In the genomic region with DNA sequence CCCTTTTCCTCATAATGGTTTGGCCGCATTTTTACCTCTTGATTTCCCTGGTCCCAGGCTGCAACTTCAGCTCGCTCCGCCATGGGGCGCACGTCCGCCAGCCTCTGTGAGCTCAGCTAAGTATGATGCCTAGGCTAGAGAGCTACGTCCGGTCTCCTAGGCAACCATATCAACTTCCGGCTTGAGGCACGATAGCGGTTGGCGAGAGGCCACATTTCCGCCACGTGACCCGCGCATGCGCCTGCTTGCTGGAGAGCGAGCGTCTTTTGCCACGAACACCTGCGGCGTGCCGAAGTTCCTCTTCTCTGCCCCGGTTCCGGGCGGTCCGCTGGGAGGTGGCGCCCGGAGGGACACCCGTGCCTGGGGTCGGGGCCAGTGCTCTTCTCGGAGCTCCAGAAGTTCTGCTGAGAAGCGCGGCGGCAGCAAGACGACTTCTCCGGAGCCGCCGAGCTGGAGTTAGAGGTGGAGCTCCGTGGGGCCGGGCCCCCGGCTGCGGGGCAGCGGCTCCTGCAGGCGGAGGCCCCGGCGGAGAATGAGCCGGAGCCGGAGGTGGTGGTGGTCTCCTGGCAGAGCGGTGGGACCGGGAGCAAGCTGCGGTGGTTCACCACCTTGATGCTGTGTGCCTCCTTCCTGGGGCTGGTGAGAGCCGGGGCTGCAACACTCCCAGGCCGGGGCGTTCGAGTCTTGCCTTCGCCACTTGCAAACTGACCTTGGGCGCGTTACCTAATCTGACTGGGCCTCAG, we compare ENCODE assay signal across 8 cellular contexts.
DNase-seq lines count a peak whose midpoint lies in the region; TF ChIP-seq lines count a peak whose summit lies in the region.

No MANE protein-coding gene starts in this region.

- peak overlapping the region; percentile 77 for H3K4me3 Mint-ChIP-seq in Caco-2 (ENCODE audit: unreplicated experiment)
- peak overlapping the region; percentile 68 for H3K4me3 Mint-ChIP-seq in endodermal cell

- H3K9ac ChIP-seq in endodermal cell (ENCODE audit: extremely low read depth, low read length, poor library complexity, severe bottlenecking) = peak overlapping the region; percentile 86

- H3K9me3 ChIP-seq in Caco-2 (no peaks in the 10 kb centered on the region), endodermal cell (ENCODE audit: control insufficient read depth, low read length) (no peaks in the 10 kb centered on the region)

- no peaks in the 10 kb centered on the region for H3K27me3 Mint-ChIP-seq in Caco-2 (ENCODE audit: insufficient read depth, unreplicated experiment)
- no peaks in the 10 kb centered on the region for H3K27me3 Mint-ChIP-seq in endodermal cell (ENCODE audit: insufficient read depth)

- H3K27ac ChIP-seq in endodermal cell (ENCODE audit: low read depth, low read length) = peak overlapping the region; percentile 74

- H3K4me1 ChIP-seq in Caco-2 (peaks cover 13% of the 10 kb centered on the region), endodermal cell (ENCODE audit: control insufficient read depth, insufficient read depth, low read length) (peaks cover 13% of the 10 kb centered on the region)

- TF ChIP-seq CTCF in Caco-2 (IDR thresholded peaks at IDR 0.05; ENCODE audit: insufficient read depth in 1 of 2, low read depth in 1 of 2, low read length in 1 of 2, severe bottlenecking in 1 of 2, unreplicated experiment in 1 of 2) (peak; percentile 82 to 92), GM20000 (IDR thresholded peaks at IDR 0.05; ENCODE audit: extremely low read depth, missing control alignments) (peak; percentile 99), endodermal cell (conservative IDR thresholded peaks at IDR 0.05) (peak; percentile 91)

- POLR2A ChIA-PET in Caco-2 (lab: Charles Lee) = interaction anchor here (0.6 to 1.5 kb wide), 6 partner anchors 18 to 346 kb away, joined by 3 to 17 read pairs (median 5); partner anchors contain the start of genes REV3L and TRAF3IP2

- 3 to 5% methylated on average over 7 to 59 of the region's 59 CpGs for WGBS in endodermal cell (ENCODE audit: insufficient coverage in 1 of 2, insufficient read length in 1 of 2), 2 experiments

- DNase-seq in Caco-2 (peak; percentile 98 to 99), GM20000 (ENCODE audit: low spot score) (peak; percentile 96), HT-29 (ENCODE audit: low spot score) (peak; percentile 99), endodermal cell (peak; percentile 99), mesenteric fat pad (ENCODE audit: low spot score) (peak; percentile 100)
- peak; percentile 98 for DNase-seq in NK-92 treated with Interleukin-12 subunit alpha and Interleukin-12 subunit beta, amount 100 ng/mL, for 24 hours (lab: John Stamatoyannopoulos, UW)
- DNase-seq in activated CD8-positive, alpha-beta memory T cell treated with anti-CD3 and anti-CD28 coated beads for 48 hours (ENCODE audit: low read depth in 2 of 3, low spot score in 2 of 3) = peak; percentile 96 to 99 (median 97)
- peak; percentile 99 for DNase-seq in stimulated activated CD8-positive, alpha-beta memory T cell treated with anti-CD3 and anti-CD28 coated beads, Interleukin-15, amount 100 ng/mL, for 24 hours (ENCODE audit: low read depth)

- no peaks in the 10 kb centered on the region for H3K27me3 ChIP-seq in Caco-2 (replicated peaks; ENCODE audit: control insufficient read depth, insufficient read depth, low read length)
- no peaks in the 10 kb centered on the region for H3K27me3 ChIP-seq in endodermal cell (ENCODE audit: control insufficient read depth, insufficient read depth, low read length, poor library complexity, severe bottlenecking)

- no peaks in the 10 kb centered on the region for H3K9me3 Mint-ChIP-seq in Caco-2 (ENCODE audit: unreplicated experiment)
- no peaks in the 10 kb centered on the region for H3K9me3 Mint-ChIP-seq in endodermal cell

- intact Hi-C loops in Caco-2 (cut with micrococcal nuclease; ENCODE audit: unreplicated experiment) = loop anchor here (1.0 to 5.0 kb wide), 10 partner anchors 17 to 784 kb away; partner anchors contain the start of gene REV3L

- H3K36me3 ChIP-seq in Caco-2 (ENCODE audit: control insufficient read depth, insufficient read depth, low read length) (no peaks in the 10 kb centered on the region; the same call in 1 of the 2 replicates), endodermal cell (ENCODE audit: control insufficient read depth, insufficient read depth, low read length) (peaks cover 23% of the 10 kb centered on the region)

- H3K4me3 ChIP-seq in Caco-2 (ENCODE audit: low read depth, low read length) (peak overlapping the region; percentile 60), endodermal cell (ENCODE audit: low read length) (peak overlapping the region; percentile 90)

- BruUV-seq in Caco-2 (replicated peaks; lab: Mats Ljungman, UMichigan) = TSS peak; percentile 57

- H3K4me1 Mint-ChIP-seq in Caco-2 (ENCODE audit: low read depth, unreplicated experiment) (peaks cover 14% of the 10 kb centered on the region), endodermal cell (peaks cover 40% of the 10 kb centered on the region)

- H3K36me3 Mint-ChIP-seq in Caco-2 (ENCODE audit: insufficient read depth, unreplicated experiment) (peaks cover 28% of the 10 kb centered on the region), endodermal cell (ENCODE audit: low read depth) (peaks cover 7% of the 10 kb centered on the region)

- H3K27ac Mint-ChIP-seq in Caco-2 (ENCODE audit: unreplicated experiment) (peak overlapping the region; percentile 76), endodermal cell (peak overlapping the region; percentile 60)

- CTCF ChIA-PET in Caco-2 (lab: Charles Lee) = interaction anchor here (0.6 to 1.4 kb wide), 19 partner anchors 18 to 784 kb away, joined by 3 to 15 read pairs (median 4); partner anchors contain the start of genes GTF3C6 and REV3L

Comparison
In these comparisons a context has a peak if more than half of its experiments do, and no peak if none do; other contexts are left out.
1. Peak in every context shown above with its lines: DNase-seq, H3K4me3 ChIP-seq and H3K27ac ChIP-seq.